Comparison of ENCODE assay signal across 8 cellular contexts in genomic region chr11:67352546-67353316, GRCh38. TPM values are rescaled to one million over a fixed set of nuclear protein-coding genes. Genes with fewer than 3 reads are reported as not detected.
A peak's percentile ranks its signal among the peaks of the same experiment; 100 is the strongest.
DNase-seq lines count a peak whose midpoint lies in the region; ATAC-seq, FAIRE-seq and TF ChIP-seq lines count a peak whose summit lies in the region.

No MANE protein-coding gene starts in this region.

- H3K4me3 ChIP-seq in astrocyte (ENCODE audit: insufficient read depth, low read depth, low read length): peak overlapping the region; percentile 73

- H3K36me3 ChIP-seq in astrocyte (ENCODE audit: insufficient read depth, low read length): no peaks in the 10 kb centered on the region

- peaks cover 66% of the 10 kb centered on the region for H3K4me1 ChIP-seq in astrocyte (ENCODE audit: insufficient read depth, low read length)

- peak overlapping the region; percentile 96 for H3K27ac ChIP-seq in astrocyte (ENCODE audit: low read depth, low read length)

- H3K4me2 ChIP-seq in astrocyte (ENCODE audit: low read length): peak overlapping the region; percentile 98

- peak overlapping the region; percentile 90 for H3K4me3 Mint-ChIP-seq in astrocyte (ENCODE audit: unreplicated experiment)
- H3K4me3 Mint-ChIP-seq in stimulated activated naive CD8-positive, alpha-beta T cell treated with anti-CD3 and anti-CD28 coated beads, Interleukin-15, Interleukin-2, amounts not matched to agents 100 ng/mL and 50 ng/mL, for 24 hours: peak overlapping the region; percentile 99

- H3K27me3 Mint-ChIP-seq in astrocyte (ENCODE audit: low read depth, unreplicated experiment): no peaks in the 10 kb centered on the region
- H3K27me3 Mint-ChIP-seq in stimulated activated naive CD8-positive, alpha-beta T cell treated with anti-CD3 and anti-CD28 coated beads, Interleukin-15, Interleukin-2, amounts not matched to agents 100 ng/mL and 50 ng/mL, for 24 hours: no peaks in the 10 kb centered on the region

- H3K79me2 ChIP-seq in astrocyte (ENCODE audit: insufficient read depth, low read length): peaks cover 22% of the 10 kb centered on the region

- H3K36me3 Mint-ChIP-seq in astrocyte (ENCODE audit: low read depth, unreplicated experiment): peaks cover 2% of the 10 kb centered on the region
- no peaks in the 10 kb centered on the region for H3K36me3 Mint-ChIP-seq in stimulated activated naive CD8-positive, alpha-beta T cell treated with anti-CD3 and anti-CD28 coated beads, Interleukin-15, Interleukin-2, amounts not matched to agents 100 ng/mL and 50 ng/mL, for 24 hours (ENCODE audit: low read depth)

- peak overlapping the region; percentile 94 for H3K9ac ChIP-seq in astrocyte (ENCODE audit: low read length)

- H2AFZ ChIP-seq in astrocyte (ENCODE audit: low read depth, low read length): peak overlapping the region; percentile 54

- peak; percentile 7 for ATAC-seq in HG02623 (IDR thresholded peaks at IDR 0.05; ENCODE audit: unreplicated experiment)

- no peak for TF ChIP-seq CTCF in astrocyte (IDR thresholded peaks at IDR 0.05; ENCODE audit: insufficient read depth, low read depth, low read length)

- peak overlapping the region; percentile 96 for H3K27ac Mint-ChIP-seq in astrocyte (ENCODE audit: unreplicated experiment)
- H3K27ac Mint-ChIP-seq in stimulated activated naive CD8-positive, alpha-beta T cell treated with anti-CD3 and anti-CD28 coated beads, Interleukin-15, Interleukin-2, amounts not matched to agents 100 ng/mL and 50 ng/mL, for 24 hours: peak overlapping the region; percentile 98

- no peaks in the 10 kb centered on the region for H3K9me3 ChIP-seq in astrocyte (ENCODE audit: insufficient read depth, low read depth, low read length)

- no peaks in the 10 kb centered on the region for H3K9me3 Mint-ChIP-seq in astrocyte (ENCODE audit: unreplicated experiment)
- H3K9me3 Mint-ChIP-seq in stimulated activated naive CD8-positive, alpha-beta T cell treated with anti-CD3 and anti-CD28 coated beads, Interleukin-15, Interleukin-2, amounts not matched to agents 100 ng/mL and 50 ng/mL, for 24 hours: no peaks in the 10 kb centered on the region

- peaks cover 60% of the 10 kb centered on the region for H3K4me1 Mint-ChIP-seq in astrocyte (ENCODE audit: low read depth, unreplicated experiment)
- H3K4me1 Mint-ChIP-seq in stimulated activated naive CD8-positive, alpha-beta T cell treated with anti-CD3 and anti-CD28 coated beads, Interleukin-15, Interleukin-2, amounts not matched to agents 100 ng/mL and 50 ng/mL, for 24 hours (ENCODE audit: low read depth): peaks cover 75% of the 10 kb centered on the region

- peak; percentile 59 for DNase-seq in NCI-H82 (lab: John Stamatoyannopoulos, UW)
- DNase-seq in NCI-H82 treated with DMSO at 0.1 percent for 48 hours (lab: John Stamatoyannopoulos, UW; ENCODE audit: unreplicated experiment): no peak
- peak; percentile 76 for DNase-seq in NCI-H69 (lab: John Stamatoyannopoulos, UW)
- DNase-seq in astrocyte (ENCODE audit: low read depth): no peak
- peak; percentile 35 for DNase-seq in iPS-NIHi7 (ENCODE audit: extremely low spot score)
- no peak for DNase-seq in C1 segment of cervical spinal cord (lab: John Stamatoyannopoulos, UW)

- H3K27me3 ChIP-seq in astrocyte (ENCODE audit: insufficient read depth, low read length): no peaks in the 10 kb centered on the region

- peaks cover 22% of the 10 kb centered on the region for H4K20me1 ChIP-seq in astrocyte (ENCODE audit: insufficient read depth, low read length)

- no peak for FAIRE-seq in astrocyte (lab: Jason Lieb, UNC)

RNA-seq across cellular contexts. Expression of gene POLD4, which starts 0.6 kb away (rescaled TPM):
- total RNA-seq in astrocyte: 53.5 and 69.2 TPM in 2 replicates

RNA-seq across cellular contexts. Expression of gene CLCF1, which starts 20.7 kb away (rescaled TPM):
- total RNA-seq in astrocyte: 17.4 and 17.6 TPM in 2 replicates

RNA-seq across cellular contexts. Expression of gene RAD9A, which starts 39.1 kb away (rescaled TPM):
- 9.2 and 9.4 TPM in 2 replicates for total RNA-seq in astrocyte

RNA-seq across cellular contexts. Expression of gene PPP1CA, which starts 48.9 kb away (rescaled TPM):
- total RNA-seq in astrocyte: 157 and 159 TPM in 2 replicates

RNA-seq across cellular contexts. Expression of gene SSH3, which starts 49.4 kb away (rescaled TPM):
- total RNA-seq in astrocyte: 19.1 and 20.1 TPM in 2 replicates

Comparison
In these comparisons a context has a peak if more than half of its experiments do, and no peak if none do; other contexts are left out.
1. DNase-seq: peak in NCI-H82 (single experiment), NCI-H69 (single experiment) and iPS-NIHi7 (single experiment); none in NCI-H82 treated with DMSO at 0.1 percent for 48 hours (single experiment), astrocyte (single experiment) and C1 segment of cervical spinal cord (0 of 14).